8 cellular contexts compared by ENCODE assay signal in the genomic region with DNA sequence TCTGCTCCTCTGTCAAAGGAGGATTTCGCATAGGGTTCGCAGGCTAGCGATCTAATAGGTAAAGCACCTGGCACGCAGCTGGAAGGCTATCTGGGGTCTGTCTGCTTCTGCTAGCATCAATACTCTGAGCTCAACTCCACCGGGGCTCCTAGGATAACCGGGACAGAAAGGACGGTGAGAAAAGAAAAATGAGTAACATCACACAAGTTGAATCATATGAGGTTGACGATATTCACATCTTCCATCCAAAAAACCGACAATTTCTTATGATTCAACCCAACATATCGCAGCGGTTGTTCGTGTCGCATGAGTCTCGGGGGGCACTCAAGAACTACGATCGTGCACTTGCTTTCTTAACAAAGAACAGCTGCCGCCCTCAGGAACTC. TPM values are rescaled to one million over a fixed set of nuclear protein-coding genes. Genes with fewer than 3 reads are reported as not detected.
A peak's percentile ranks its signal among the peaks of the same experiment; 100 is the strongest.
DNase-seq lines count a peak whose midpoint lies in the region; ATAC-seq and TF ChIP-seq lines count a peak whose summit lies in the region.

No MANE protein-coding gene starts in this region.

- H3K4me1 Mint-ChIP-seq in activated CD4-positive, alpha-beta T cell treated with anti-CD3 and anti-CD28 coated beads for 36 hours, result peaks cover 19% of the 10 kb centered on the region
- H3K4me1 Mint-ChIP-seq in mesothelial cell of epicardium, result peaks cover 16% of the 10 kb centered on the region

- POLR2A ChIA-PET in activated CD4-positive, alpha-beta T cell treated with anti-CD3 and anti-CD28 coated beads for 36 hours (lab: Charles Lee), result no interaction called here

- no peaks in the 10 kb centered on the region for H3K36me3 Mint-ChIP-seq in activated CD4-positive, alpha-beta T cell treated with anti-CD3 and anti-CD28 coated beads for 36 hours (ENCODE audit: low read depth)
- H3K36me3 Mint-ChIP-seq in mesothelial cell of epicardium, result no peaks in the 10 kb centered on the region

- H3K27me3 ChIP-seq in body of pancreas (peaks cover 0 to 16% of the 10 kb centered on the region in 2 donors), thoracic aorta (replicated peaks; ENCODE audit: insufficient read depth) (no peaks in the 10 kb centered on the region), MG63 (peaks cover 34% of the 10 kb centered on the region)

- H3K27me3 Mint-ChIP-seq in activated CD4-positive, alpha-beta T cell treated with anti-CD3 and anti-CD28 coated beads for 36 hours, result peaks cover 63% of the 10 kb centered on the region
- H3K27me3 Mint-ChIP-seq in mesothelial cell of epicardium (ENCODE audit: low read depth), result peaks cover 56% of the 10 kb centered on the region

- H3K4me3 Mint-ChIP-seq in activated CD4-positive, alpha-beta T cell treated with anti-CD3 and anti-CD28 coated beads for 36 hours, result peak overlapping the region; percentile 58
- H3K4me3 Mint-ChIP-seq in mesothelial cell of epicardium, result peak overlapping the region; percentile 80

- no peak for TF ChIP-seq POLR2A in body of pancreas (IDR thresholded peaks at IDR 0.05)

- peak; percentile 59 for ATAC-seq in activated CD4-positive, alpha-beta T cell treated with anti-CD3 and anti-CD28 coated beads for 36 hours
- ATAC-seq in body of pancreas (no peak), thoracic aorta (ENCODE audit: insufficient number of reproducible peaks, low FRiP score, low read depth) (no peak), GM21528 (IDR thresholded peaks at IDR 0.05; ENCODE audit: low FRiP score, unreplicated experiment) (no peak)

- H3K36me3 ChIP-seq in body of pancreas (replicated peaks in 1 of 2; ENCODE audit: insufficient read depth in 1 of 2, low read depth in 2 of 2) (no peaks in the 10 kb centered on the region), thoracic aorta (no peaks in the 10 kb centered on the region), MG63 (no peaks in the 10 kb centered on the region)

- H3K27ac ChIP-seq in body of pancreas (peak overlapping the region; percentile 4 to 83 (median 81)), thoracic aorta (no peak overlapping the region)

- H3K27ac Mint-ChIP-seq in activated CD4-positive, alpha-beta T cell treated with anti-CD3 and anti-CD28 coated beads for 36 hours, result no peak overlapping the region
- H3K27ac Mint-ChIP-seq in mesothelial cell of epicardium, result no peak overlapping the region

- no peak for TF ChIP-seq CTCF in body of pancreas (IDR thresholded peaks at IDR 0.05)
- TF ChIP-seq CTCF in mesothelial cell of epicardium (IDR thresholded peaks at IDR 0.05; ENCODE audit: unreplicated experiment), result no peak
- no peak for TF ChIP-seq CTCF in thoracic aorta (IDR thresholded peaks at IDR 0.05)

- H3K4me1 ChIP-seq in body of pancreas, result peaks cover 30% of the 10 kb centered on the region
- peaks cover 19% of the 10 kb centered on the region in 2 donors for H3K4me1 ChIP-seq in thoracic aorta (ENCODE audit: control insufficient read depth in 1 of 2, low read depth in 2 of 2)

- 22 to 23% methylated on average over 17 of the region's 17 CpGs for WGBS in body of pancreas, 2 donors

- peak; percentile 38 for DNase-seq in activated CD4-positive, alpha-beta T cell treated with anti-CD3 and anti-CD28 coated beads for 36 hours
- DNase-seq in activated CD4-positive, alpha-beta T cell treated with anti-CD3 and anti-CD28 coated beads, Interleukin-2, amount 50 U/mL, for 1 hour, result no peak
- DNase-seq in body of pancreas (no peak), mesothelial cell of epicardium (ENCODE audit: low spot score in 2 of 2, unreplicated experiment in 2 of 2) (no peak), thoracic aorta (ENCODE audit: low spot score) (no peak), MG63 (no peak), SW 1271 (lab: John Stamatoyannopoulos, UW) (no peak)

- CTCF ChIA-PET in activated CD4-positive, alpha-beta T cell treated with anti-CD3 and anti-CD28 coated beads for 36 hours (lab: Charles Lee), result interaction anchor here (0.6 to 1.4 kb wide), 3 partner anchors 15 to 116 kb away, joined by 3 to 4 read pairs (median 3); no protein-coding TSS in a partner anchor

- H3K9me3 Mint-ChIP-seq in activated CD4-positive, alpha-beta T cell treated with anti-CD3 and anti-CD28 coated beads for 36 hours (ENCODE audit: low read depth), result no peaks in the 10 kb centered on the region
- H3K9me3 Mint-ChIP-seq in mesothelial cell of epicardium, result no peaks in the 10 kb centered on the region

- intact Hi-C loops in activated CD4-positive, alpha-beta T cell treated with anti-CD3 and anti-CD28 coated beads for 36 hours (cut with DNase I, micrococcal nuclease), result no loop called here
- intact Hi-C loops in body of pancreas (cut with DNase I), result no loop called here

- H3K4me3 ChIP-seq in body of pancreas (peak overlapping the region; percentile 15 to 37), thoracic aorta (peak overlapping the region; percentile 77), MG63 (no peak overlapping the region; the same call in 1 of the 2 replicates)

- H3K9me3 ChIP-seq in body of pancreas (no peaks in the 10 kb centered on the region), thoracic aorta (no peaks in the 10 kb centered on the region), MG63 (no peaks in the 10 kb centered on the region)

RNA-seq across cellular contexts. Expression of gene PROM1, which starts 1.8 kb away (rescaled TPM):
- total RNA-seq in activated CD4-positive, alpha-beta T cell treated with anti-CD3 and anti-CD28 coated beads for 36 hours, result under 1 TPM; 0.16 to 0.35 TPM
- total RNA-seq in body of pancreas (10 to 100 TPM; 23.7 to 24.6 TPM), mesothelial cell of epicardium (11.6 to 13.7 TPM (median 12.4 TPM) in 3 replicates), thoracic aorta (1 to 10 TPM; 3.2 to 7.1 TPM)
- total RNA-seq in MG63 (2014; rRNA removed; shearing (Covaris generic); ENCODE audit: low replicate concordance), result not detected in 2 replicates

Comparison
In these comparisons a context has a peak if more than half of its experiments do, and no peak if none do; other contexts are left out.
1. H3K27ac ChIP-seq: peak in body of pancreas (4 of 4); none in thoracic aorta (0 of 2).